In genomic region chr16:30533146-30533522, GRCh38 we compare ENCODE assay signal across 9 cellular contexts. TPM values are rescaled to one million over a fixed set of nuclear protein-coding genes. Genes with fewer than 3 reads are reported as not detected.
A peak's percentile ranks its signal among the peaks of the same experiment; 100 is the strongest.
DNase-seq lines count a peak whose midpoint lies in the region; TF ChIP-seq lines count a peak whose summit lies in the region.
"Had no signal": no experiment of that assay in that cellular context is flagged by ENCODE, and none has a peak within 500 bp of the region (broad histone marks: within the 10 kb centered on the region; RNA-seq: fewer than 3 reads in every experiment).

No MANE protein-coding gene starts in this region.

- H3K23ac ChIP-seq in trophoblast cell (ENCODE audit: low read length) = no peak overlapping the region

- H3F3A ChIP-seq in DOHH2 (ENCODE audit: control insufficient read depth, insufficient read depth) (peaks cover 2% of the 10 kb centered on the region; the same call in 1 of the 2 replicates), MM.1S (ENCODE audit: insufficient read depth, low read length) (peaks cover 4% of the 10 kb centered on the region)

- H3K14ac ChIP-seq in trophoblast cell (ENCODE audit: low read length) = no peak overlapping the region

- H3K79me2 ChIP-seq in DOHH2 (ENCODE audit: control insufficient read depth, low read length) (peaks cover 49% of the 10 kb centered on the region), MM.1S (ENCODE audit: low read length) (peaks cover 33% of the 10 kb centered on the region), trophoblast cell (ENCODE audit: control insufficient read depth, insufficient read depth, low read length, poor library complexity) (peaks cover 9% of the 10 kb centered on the region)

- intact Hi-C loops in ascending aorta (cut with DNase I) = loop anchor here (5.0 kb wide), 1 partner anchor 99 kb away; no protein-coding TSS in a partner anchor

- no peak overlapping the region for H3K18ac ChIP-seq in trophoblast cell (ENCODE audit: low read length)

- H3K4me2 ChIP-seq in DOHH2 (ENCODE audit: low read length) (peak overlapping the region; percentile 94), MM.1S (ENCODE audit: low read depth, low read length) (peak overlapping the region; percentile 88; the same call in 1 of the 2 replicates), trophoblast cell (ENCODE audit: low read length) (no peak overlapping the region)

- no peaks in the 10 kb centered on the region for H3K9me2 ChIP-seq in DOHH2 (replicated peaks; ENCODE audit: control insufficient read depth, low read length)
- H3K9me2 ChIP-seq in MM.1S (replicated peaks; ENCODE audit: insufficient read depth, low read length) = no peaks in the 10 kb centered on the region

- H3K27me3 ChIP-seq in DOHH2 (ENCODE audit: control insufficient read depth, low read length) (no peaks in the 10 kb centered on the region), MM.1S (replicated peaks; ENCODE audit: insufficient read depth, low read length) (no peaks in the 10 kb centered on the region), duodenal mucosa (ENCODE audit: control insufficient read depth in 1 of 2, insufficient read depth in 2 of 2, low read length in 2 of 2) (no peaks in the 10 kb centered on the region), trophoblast cell (ENCODE audit: insufficient read depth, low read length) (no peaks in the 10 kb centered on the region), ascending aorta (no peaks in the 10 kb centered on the region)
- H3K27me3 ChIP-seq: neutrophil had no signal

- peaks cover 25% of the 10 kb centered on the region for H3K36me3 ChIP-seq in DOHH2 (ENCODE audit: control insufficient read depth, low read length)
- no peaks in the 10 kb centered on the region for H3K36me3 ChIP-seq in MM.1S (replicated peaks; ENCODE audit: insufficient read depth, low read length)
- H3K36me3 ChIP-seq in duodenal mucosa (ENCODE audit: control insufficient read depth in 1 of 2, insufficient read depth in 2 of 2, low read length in 2 of 2) = peaks cover 0 to 19% of the 10 kb centered on the region in 2 donors
- H3K36me3 ChIP-seq in trophoblast cell (ENCODE audit: control insufficient read depth in 1 of 2, insufficient read depth in 2 of 2, low read length in 2 of 2) = peaks cover 11 to 13% of the 10 kb centered on the region in 2 experiments
- peaks cover 18 to 19% of the 10 kb centered on the region in 2 donors for H3K36me3 ChIP-seq in ascending aorta

- no peak overlapping the region for H2BK12ac ChIP-seq in trophoblast cell (ENCODE audit: low read length)

- no peak overlapping the region for H2BK5ac ChIP-seq in trophoblast cell (ENCODE audit: low read depth, low read length, poor library complexity)

- H2BK120ac ChIP-seq in trophoblast cell (ENCODE audit: insufficient read depth, low read length, poor library complexity) = no peak overlapping the region

- H3K4me1 ChIP-seq in DOHH2 (ENCODE audit: control insufficient read depth, low read length) (peaks cover 38% of the 10 kb centered on the region), MM.1S (ENCODE audit: low read length) (peaks cover 15% of the 10 kb centered on the region), duodenal mucosa (ENCODE audit: control insufficient read depth in 1 of 2, insufficient read depth in 2 of 2, low read length in 2 of 2) (peaks cover 5 to 30% of the 10 kb centered on the region in 2 donors), trophoblast cell (ENCODE audit: control insufficient read depth in 1 of 2, insufficient read depth in 2 of 2, low read length in 2 of 2) (peaks cover 9 to 24% of the 10 kb centered on the region in 2 experiments), ascending aorta (peaks cover 11 to 12% of the 10 kb centered on the region in 2 donors)

- H4K20me1 ChIP-seq in DOHH2 (ENCODE audit: control insufficient read depth, insufficient read depth, low read depth, low read length) (no peaks in the 10 kb centered on the region), MM.1S (ENCODE audit: insufficient read depth, low read length) (no peaks in the 10 kb centered on the region)

- H3K4ac ChIP-seq in trophoblast cell (ENCODE audit: low read depth, low read length) = no peak overlapping the region

- no CpG with 5 or more reads among the region's 11 CpGs for WGBS in trophoblast cell (ENCODE audit: extremely low coverage, insufficient coverage, insufficient read length)

- H3K79me1 ChIP-seq in trophoblast cell (ENCODE audit: low read length) = peaks cover 18% of the 10 kb centered on the region

- no peak overlapping the region for H4K12ac ChIP-seq in trophoblast cell (ENCODE audit: low read depth, low read length)

- H3K9me3 ChIP-seq in DOHH2 (ENCODE audit: control insufficient read depth, insufficient read depth, low read length) (no peaks in the 10 kb centered on the region), MM.1S (replicated peaks; ENCODE audit: insufficient read depth, low read length) (no peaks in the 10 kb centered on the region), duodenal mucosa (ENCODE audit: control insufficient read depth in 1 of 2, low read length in 2 of 2) (no peaks in the 10 kb centered on the region), trophoblast cell (ENCODE audit: insufficient read depth, low read depth, low read length) (no peaks in the 10 kb centered on the region), ascending aorta (no peaks in the 10 kb centered on the region)
- H3K9me3 ChIP-seq: neutrophil had no signal

- H4K91ac ChIP-seq in trophoblast cell (ENCODE audit: low read depth, low read length) = no peak overlapping the region

- TF ChIP-seq CTCF in DOHH2 (IDR thresholded peaks at IDR 0.05; ENCODE audit: low read depth, low read length, poor library complexity, severe bottlenecking) (no peak), MM.1S (IDR thresholded peaks at IDR 0.05; ENCODE audit: low read length) (no peak), ascending aorta (IDR thresholded peaks at IDR 0.05) (no peak)

- H3K4me3 ChIP-seq in DOHH2 (ENCODE audit: low read length) (peak overlapping the region; percentile 93), MM.1S (ENCODE audit: low read length) (no peak overlapping the region), duodenal mucosa (ENCODE audit: low read depth in 1 of 2, low read length in 2 of 2) (peak overlapping the region in 1 of 2 donors; percentile 88), trophoblast cell (ENCODE audit: low read depth, low read length) (no peak overlapping the region), ascending aorta (peak overlapping the region in 1 of 2 donors; percentile 93)

- H3K27ac ChIP-seq in DOHH2 (ENCODE audit: low read depth, low read length) = no peak overlapping the region
- no peak overlapping the region for H3K27ac ChIP-seq in MM.1S (ENCODE audit: low read length)
- H3K27ac ChIP-seq in duodenal mucosa (ENCODE audit: low read depth, low read length) = no peak overlapping the region
- H3K27ac ChIP-seq in trophoblast cell (ENCODE audit: low read depth, low read length) = no peak overlapping the region
- H3K27ac ChIP-seq in ascending aorta = no peak overlapping the region

- no peak overlapping the region for H2AFZ ChIP-seq in MM.1S (ENCODE audit: low read length)
- no peak overlapping the region for H2AFZ ChIP-seq in trophoblast cell (ENCODE audit: insufficient read depth, low read length, poor library complexity)

- H2AK5ac ChIP-seq in trophoblast cell (ENCODE audit: low read length) = no peak overlapping the region

- H4K8ac ChIP-seq in trophoblast cell (ENCODE audit: low read depth, low read length) = no peak overlapping the region

- DNase-seq in MM.1S (no peak), trophoblast cell (peak; percentile 53 to 66), NCI-H187 (lab: John Stamatoyannopoulos, UW) (no peak), NCI-H1930 (lab: John Stamatoyannopoulos, UW) (no peak), ascending aorta (ENCODE audit: low spot score in 2 of 2) (no peak), NCI-H1694 treated with DMSO at 0.1 percent for 48 hours (lab: John Stamatoyannopoulos, UW) (no peak)

- H3K9ac ChIP-seq in MM.1S (ENCODE audit: low read length) (no peak overlapping the region), duodenal mucosa (ENCODE audit: low read depth in 1 of 2, low read length in 2 of 2) (peak overlapping the region; percentile 12 to 63), trophoblast cell (ENCODE audit: low read length) (no peak overlapping the region)

RNA-seq across cellular contexts. Expression of gene ZNF747, which starts 1.5 kb away (rescaled TPM):
- 3.6 and 3.8 TPM in 2 replicates for polyA plus RNA-seq in trophoblast cell (2013)
- total RNA-seq in ascending aorta = 19.6 TPM

RNA-seq across cellular contexts. Expression of gene ZNF768, which starts 6.8 kb away (rescaled TPM):
- polyA plus RNA-seq in trophoblast cell (2013) = 21.5 and 22.4 TPM in 2 replicates
- 18.9 TPM for total RNA-seq in ascending aorta

RNA-seq across cellular contexts. Expression of gene ZNF764, which starts 25.0 kb away (rescaled TPM):
- polyA plus RNA-seq in trophoblast cell (2013) = 4.2 and 4.4 TPM in 2 replicates
- total RNA-seq in ascending aorta = 10.9 TPM

RNA-seq across cellular contexts. Expression of gene ZNF688, which starts 38.4 kb away (rescaled TPM):
- 3.5 and 4.1 TPM in 2 replicates for polyA plus RNA-seq in trophoblast cell (2013)
- total RNA-seq in ascending aorta = 11.3 TPM

RNA-seq across cellular contexts. Expression of gene ZNF785, which starts 52.4 kb away (rescaled TPM):
- 5.0 and 5.2 TPM in 2 replicates for polyA plus RNA-seq in trophoblast cell (2013)
- 12.1 TPM for total RNA-seq in ascending aorta

Comparison
In these comparisons a context has a peak if more than half of its experiments do, and no peak if none do; other contexts are left out.
1. DNase-seq: peak in trophoblast cell (2 of 2); none in MM.1S (single experiment), NCI-H187 (0 of 2), NCI-H1930 (0 of 2), ascending aorta (0 of 2) and NCI-H1694 treated with DMSO at 0.1 percent for 48 hours (single experiment).
2. H3K9ac ChIP-seq: peak in duodenal mucosa (2 of 2); none in MM.1S (single experiment) and trophoblast cell (single experiment).